1 cellular context compared by ENCODE assay signal in the genomic region with DNA sequence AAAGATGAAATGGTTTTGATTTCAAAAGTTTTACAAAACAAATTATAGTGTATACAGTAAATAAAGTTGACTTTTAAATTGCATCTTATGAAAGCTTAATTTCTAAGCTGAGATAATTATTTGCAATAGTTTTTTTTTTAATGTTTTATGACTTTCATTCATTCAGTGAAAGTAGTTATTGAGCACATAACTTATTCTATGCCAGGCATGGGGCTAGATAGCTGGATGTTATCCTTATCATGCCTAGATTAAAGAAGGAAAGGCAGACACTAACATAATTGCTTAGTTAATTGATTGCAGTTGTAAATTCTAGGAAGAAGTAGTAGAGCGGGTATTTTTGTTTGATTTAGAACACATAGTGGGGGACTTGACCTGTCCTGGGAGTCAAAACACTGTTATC.
TF ChIP-seq lines count a peak whose summit lies in the region.

No MANE protein-coding gene starts in this region.

TF ChIP-seq in HEK293, 187 proteins besides CTCF, POLR2A, EP300 and RAD21 (continued from another document):
- TF ChIP-seq, protein P1, sequence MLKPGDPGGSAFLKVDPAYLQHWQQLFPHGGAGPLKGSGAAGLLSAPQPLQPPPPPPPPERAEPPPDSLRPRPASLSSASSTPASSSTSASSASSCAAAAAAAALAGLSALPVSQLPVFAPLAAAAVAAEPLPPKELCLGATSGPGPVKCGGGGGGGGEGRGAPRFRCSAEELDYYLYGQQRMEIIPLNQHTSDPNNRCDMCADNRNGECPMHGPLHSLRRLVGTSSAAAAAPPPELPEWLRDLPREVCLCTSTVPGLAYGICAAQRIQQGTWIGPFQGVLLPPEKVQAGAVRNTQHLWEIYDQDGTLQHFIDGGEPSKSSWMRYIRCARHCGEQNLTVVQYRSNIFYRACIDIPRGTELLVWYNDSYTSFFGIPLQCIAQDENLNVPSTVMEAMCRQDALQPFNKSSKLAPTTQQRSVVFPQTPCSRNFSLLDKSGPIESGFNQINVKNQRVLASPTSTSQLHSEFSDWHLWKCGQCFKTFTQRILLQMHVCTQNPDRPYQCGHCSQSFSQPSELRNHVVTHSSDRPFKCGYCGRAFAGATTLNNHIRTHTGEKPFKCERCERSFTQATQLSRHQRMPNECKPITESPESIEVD (tag by site-specific recombination; IDR thresholded peaks at IDR 0.05), result peak; percentile 68
- TF ChIP-seq KLF16 (tag by site-specific recombination; IDR thresholded peaks at IDR 0.05) (no peak), ZNF561 (tag by site-specific recombination; IDR thresholded peaks at IDR 0.05; ENCODE audit: borderline replicate concordance) (no peak), ZNF138 (tag by site-specific recombination; IDR thresholded peaks at IDR 0.05; ENCODE audit: borderline replicate concordance) (no peak), ZNF221 (tag by site-specific recombination; IDR thresholded peaks at IDR 0.05; ENCODE audit: borderline replicate concordance) (no peak), ZNF530 (tag by site-specific recombination; IDR thresholded peaks at IDR 0.05; ENCODE audit: low read depth) (no peak), ZNF664 (tag by site-specific recombination; IDR thresholded peaks at IDR 0.05) (0 out of 2 replicates have a peak, but pooled peaks have one; percentile 49), ZBTB1 (tag by site-specific recombination; IDR thresholded peaks at IDR 0.05) (no peak), ZNF37A (tag by site-specific recombination; IDR thresholded peaks at IDR 0.05) (no peak), MZF1 (tag by site-specific recombination; IDR thresholded peaks at IDR 0.05; ENCODE audit: borderline replicate concordance) (no peak), ZNF777 (tag by site-specific recombination; IDR thresholded peaks at IDR 0.05; ENCODE audit: borderline replicate concordance) (no peak), ZNF510 (tag by site-specific recombination; IDR thresholded peaks at IDR 0.05; ENCODE audit: insufficient replicate concordance) (no peak), OVOL3 (tag by site-specific recombination; IDR thresholded peaks at IDR 0.05) (no peak), PRDM1 (tag by site-specific recombination; IDR thresholded peaks at IDR 0.05) (peak; percentile 51; the same call in 1 of the 2 replicates), ZFP3 (tag by site-specific recombination; IDR thresholded peaks at IDR 0.05; ENCODE audit: low read depth) (no peak), ZBTB8A (tag by site-specific recombination; IDR thresholded peaks at IDR 0.05) (no peak)
- TF ChIP-seq, protein P2, sequence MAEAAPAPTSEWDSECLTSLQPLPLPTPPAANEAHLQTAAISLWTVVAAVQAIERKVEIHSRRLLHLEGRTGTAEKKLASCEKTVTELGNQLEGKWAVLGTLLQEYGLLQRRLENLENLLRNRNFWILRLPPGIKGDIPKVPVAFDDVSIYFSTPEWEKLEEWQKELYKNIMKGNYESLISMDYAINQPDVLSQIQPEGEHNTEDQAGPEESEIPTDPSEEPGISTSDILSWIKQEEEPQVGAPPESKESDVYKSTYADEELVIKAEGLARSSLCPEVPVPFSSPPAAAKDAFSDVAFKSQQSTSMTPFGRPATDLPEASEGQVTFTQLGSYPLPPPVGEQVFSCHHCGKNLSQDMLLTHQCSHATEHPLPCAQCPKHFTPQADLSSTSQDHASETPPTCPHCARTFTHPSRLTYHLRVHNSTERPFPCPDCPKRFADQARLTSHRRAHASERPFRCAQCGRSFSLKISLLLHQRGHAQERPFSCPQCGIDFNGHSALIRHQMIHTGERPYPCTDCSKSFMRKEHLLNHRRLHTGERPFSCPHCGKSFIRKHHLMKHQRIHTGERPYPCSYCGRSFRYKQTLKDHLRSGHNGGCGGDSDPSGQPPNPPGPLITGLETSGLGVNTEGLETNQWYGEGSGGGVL (tag by site-specific recombination; IDR thresholded peaks at IDR 0.05), result no peak
- TF ChIP-seq, protein P3, sequence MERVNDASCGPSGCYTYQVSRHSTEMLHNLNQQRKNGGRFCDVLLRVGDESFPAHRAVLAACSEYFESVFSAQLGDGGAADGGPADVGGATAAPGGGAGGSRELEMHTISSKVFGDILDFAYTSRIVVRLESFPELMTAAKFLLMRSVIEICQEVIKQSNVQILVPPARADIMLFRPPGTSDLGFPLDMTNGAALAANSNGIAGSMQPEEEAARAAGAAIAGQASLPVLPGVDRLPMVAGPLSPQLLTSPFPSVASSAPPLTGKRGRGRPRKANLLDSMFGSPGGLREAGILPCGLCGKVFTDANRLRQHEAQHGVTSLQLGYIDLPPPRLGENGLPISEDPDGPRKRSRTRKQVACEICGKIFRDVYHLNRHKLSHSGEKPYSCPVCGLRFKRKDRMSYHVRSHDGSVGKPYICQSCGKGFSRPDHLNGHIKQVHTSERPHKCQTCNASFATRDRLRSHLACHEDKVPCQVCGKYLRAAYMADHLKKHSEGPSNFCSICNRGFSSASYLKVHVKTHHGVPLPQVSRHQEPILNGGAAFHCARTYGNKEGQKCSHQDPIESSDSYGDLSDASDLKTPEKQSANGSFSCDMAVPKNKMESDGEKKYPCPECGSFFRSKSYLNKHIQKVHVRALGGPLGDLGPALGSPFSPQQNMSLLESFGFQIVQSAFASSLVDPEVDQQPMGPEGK (tag by site-specific recombination; IDR thresholded peaks at IDR 0.05), result no peak
- TF ChIP-seq, protein P4, sequence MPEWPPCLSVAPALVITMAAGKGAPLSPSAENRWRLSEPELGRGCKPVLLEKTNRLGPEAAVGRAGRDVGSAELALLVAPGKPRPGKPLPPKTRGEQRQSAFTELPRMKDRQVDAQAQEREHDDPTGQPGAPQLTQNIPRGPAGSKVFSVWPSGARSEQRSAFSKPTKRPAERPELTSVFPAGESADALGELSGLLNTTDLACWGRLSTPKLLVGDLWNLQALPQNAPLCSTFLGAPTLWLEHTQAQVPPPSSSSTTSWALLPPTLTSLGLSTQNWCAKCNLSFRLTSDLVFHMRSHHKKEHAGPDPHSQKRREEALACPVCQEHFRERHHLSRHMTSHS (tag by site-specific recombination; IDR thresholded peaks at IDR 0.05), result no peak
